21 cellular contexts compared by ENCODE assay signal in the genomic region with DNA sequence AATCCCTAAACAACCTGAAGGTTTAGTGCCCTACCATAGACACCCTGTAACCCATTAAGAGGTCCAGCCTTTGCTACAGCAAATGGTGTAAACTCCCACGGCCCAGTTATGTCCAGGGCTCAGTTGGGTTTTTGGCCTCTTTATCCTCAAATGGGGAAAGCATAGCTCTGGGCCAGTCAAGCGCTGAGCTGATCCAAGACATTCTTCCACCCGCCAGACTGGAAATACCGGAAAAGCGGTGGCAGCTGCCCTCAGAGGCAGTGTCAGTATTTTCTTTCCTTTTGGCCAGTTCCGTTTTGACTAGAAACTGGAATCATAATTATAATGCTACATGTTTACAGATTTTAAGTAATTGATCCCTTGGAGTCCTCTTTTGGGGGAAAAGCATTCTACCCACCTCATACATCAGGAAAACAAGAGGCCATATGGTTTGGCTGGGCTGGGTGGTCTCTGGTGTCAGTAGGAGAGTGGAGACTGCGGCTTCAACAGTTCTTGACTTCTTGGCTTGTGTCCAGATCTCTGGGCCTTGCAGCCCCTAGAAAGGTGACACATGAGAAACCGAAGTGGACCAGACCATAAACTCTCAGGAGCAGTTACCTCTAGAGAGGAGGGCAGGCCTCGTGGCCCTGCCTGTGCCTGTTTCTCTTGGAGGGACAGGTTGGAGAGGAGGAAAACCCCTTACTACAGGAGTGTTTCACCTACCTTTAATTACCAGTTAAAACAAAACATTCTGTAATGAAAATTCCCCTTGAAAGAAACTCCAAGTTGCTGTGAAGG. TPM values are rescaled to one million over a fixed set of nuclear protein-coding genes. Genes with fewer than 3 reads are reported as not detected.
DNase-seq lines count a peak whose midpoint lies in the region; ATAC-seq and TF ChIP-seq lines count a peak whose summit lies in the region.
"Had no signal": no experiment of that assay in that cellular context is flagged by ENCODE, and none has a peak within 500 bp of the region (broad histone marks: within the 10 kb centered on the region; RNA-seq: fewer than 3 reads in every experiment).

No MANE protein-coding gene starts in this region.

- DNase-seq in AG04450 (ENCODE audit: low read depth, low spot score) = no peak
- peak; percentile 82 for DNase-seq in HPDE6-E6E7 (ENCODE audit: extremely low spot score)
- DNase-seq in colonic mucosa = peak; percentile 34
- peak; percentile 48 to 79 for DNase-seq in mesothelial cell of epicardium (ENCODE audit: low spot score in 2 of 2, unreplicated experiment in 2 of 2)
- DNase-seq in ACHN = no peak
- no peak for DNase-seq in NAMALWA (ENCODE audit: low spot score)
- DNase-seq in H7 = no peak
- DNase-seq: activated CD4-positive, CD25-positive, alpha-beta regulatory T cell; activated naive CD4-positive, alpha-beta T cell treated with anti-CD3 and anti-CD28 coated beads for 36 hours; hippocampal formation; left ventricle myocardium inferior; naive B cell; NCI-H1417; Peyer's patch; spleen; stimulated activated naive CD4-positive, alpha-beta T cell treated with Interleukin-2 at 50 U/mL for 16 hours; T-helper 1 cell had no signal

- H3K4me3 ChIP-seq in AG04450 (ENCODE audit: low read depth, low read length) (no peak overlapping the region), colonic mucosa (no peak overlapping the region), H7 (ENCODE audit: insufficient read depth, low read depth, low read length) (no peak overlapping the region)
- H3K4me3 ChIP-seq: left ventricle myocardium inferior, Peyer's patch, spleen had no signal

- H3K36me3 Mint-ChIP-seq in mesothelial cell of epicardium = no peaks in the 10 kb centered on the region
- H3K36me3 Mint-ChIP-seq: naive B cell had no signal

- H3K27me3 Mint-ChIP-seq in mesothelial cell of epicardium (ENCODE audit: low read depth) = peaks cover 17% of the 10 kb centered on the region

- peaks cover 40% of the 10 kb centered on the region for H3K27me3 ChIP-seq in AG04450 (ENCODE audit: control insufficient read depth, insufficient read depth, low read length)
- no peaks in the 10 kb centered on the region for H3K27me3 ChIP-seq in colonic mucosa
- no peaks in the 10 kb centered on the region; the same call in 1 of the 2 replicates for H3K27me3 ChIP-seq in H7 (ENCODE audit: control insufficient read depth, insufficient read depth, low read length)
- H3K27me3 ChIP-seq: Peyer's patch had no signal

- intact Hi-C loops in colonic mucosa (cut with DNase I) = loop anchor here (5.0 kb wide), 1 partner anchor 417 kb away; no protein-coding TSS in a partner anchor

- H3K27ac Mint-ChIP-seq in mesothelial cell of epicardium = peak overlapping the region; percentile 90
- H3K27ac Mint-ChIP-seq: activated naive CD4-positive, alpha-beta T cell treated with anti-CD3 and anti-CD28 coated beads for 36 hours; progenitor cell of endocrine pancreas had no signal

- no peak overlapping the region for H3K9ac ChIP-seq in colonic mucosa (ENCODE audit: low read depth in 2 of 2, low read length in 2 of 2)
- H3K9ac ChIP-seq: KMS-11 had no signal

- H3K9me3 Mint-ChIP-seq in mesothelial cell of epicardium = no peaks in the 10 kb centered on the region
- H3K9me3 Mint-ChIP-seq: activated naive CD4-positive, alpha-beta T cell treated with anti-CD3 and anti-CD28 coated beads for 36 hours had no signal

- H3K4me1 ChIP-seq in colonic mucosa = no peaks in the 10 kb centered on the region
- H3K4me1 ChIP-seq: left ventricle myocardium inferior, Peyer's patch, spleen had no signal

- CTCF ChIA-PET in AG04450 (lab: Charles Lee) = no interaction called here

- no peak overlapping the region for H3K4me3 Mint-ChIP-seq in mesothelial cell of epicardium
- H3K4me3 Mint-ChIP-seq: activated naive CD4-positive, alpha-beta T cell treated with anti-CD3 and anti-CD28 coated beads for 36 hours; naive B cell had no signal

- H3K36me3 ChIP-seq in colonic mucosa = no peaks in the 10 kb centered on the region
- no peaks in the 10 kb centered on the region for H3K36me3 ChIP-seq in H7 (replicated peaks; ENCODE audit: control insufficient read depth, insufficient read depth, low read length)
- H3K36me3 ChIP-seq: left ventricle myocardium inferior, Peyer's patch, spleen had no signal

- POLR2A ChIA-PET in AG04450 (lab: Yijun Ruan, JAX) = no interaction called here

- no peaks in the 10 kb centered on the region for H3K9me3 ChIP-seq in AG04450 (ENCODE audit: control insufficient read depth, insufficient read depth, low read length)
- no peaks in the 10 kb centered on the region for H3K9me3 ChIP-seq in colonic mucosa
- H3K9me3 ChIP-seq: left ventricle myocardium inferior, Peyer's patch, spleen had no signal

- no peak for ATAC-seq in GM21723 (IDR thresholded peaks at IDR 0.05; ENCODE audit: unreplicated experiment)

- TF ChIP-seq CTCF in AG04450 (IDR thresholded peaks at IDR 0.05; ENCODE audit: low read depth, low read length) (no peak), colonic mucosa (IDR thresholded peaks at IDR 0.05) (no peak), mesothelial cell of epicardium (IDR thresholded peaks at IDR 0.05; ENCODE audit: unreplicated experiment) (no peak)

- in situ Hi-C loops in ACHN (cut with HindIII; ENCODE audit: low pct_ligation_motif_present, low pct_unique_long_range_greater_than_20kb, low sequenced_read_pairs) = no loop called here

- peaks cover 28% of the 10 kb centered on the region for H3K4me1 Mint-ChIP-seq in mesothelial cell of epicardium

- H3K27ac ChIP-seq in AG04450 (ENCODE audit: low read depth, low read length) = peak overlapping the region; percentile 21
- H3K27ac ChIP-seq in colonic mucosa = no peak overlapping the region
- H3K27ac ChIP-seq: KMS-11, left ventricle myocardium inferior, Peyer's patch, spleen had no signal

RNA-seq across cellular contexts. Expression of gene CLDN14, which starts 30.2 kb away (rescaled TPM):
- polyA plus RNA-seq in AG04450 (2011; rRNA removed) = not detected in 2 replicates
- polyA minus RNA-seq in AG04450 (2011; rRNA and poly(A)+ RNA removed) = not detected in 2 replicates
- total RNA-seq in colonic mucosa = under 1 TPM in 1 of 2 donors, not detected in 1; 0.17 TPM
- total RNA-seq in mesothelial cell of epicardium = not detected in 3 replicates
- not detected in 2 replicates for total RNA-seq in H7 (2014; rRNA removed; shearing (Covaris generic))
- total RNA-seq: activated naive CD4-positive, alpha-beta T cell treated with anti-CD3 and anti-CD28 coated beads for 36 hours; left ventricle myocardium inferior; NCI-H460; Peyer's patch; progenitor cell of endocrine pancreas had no signal

Comparison
In these comparisons a context has a peak if more than half of its experiments do, and no peak if none do; other contexts are left out.
1. DNase-seq: peak in HPDE6-E6E7 (single experiment), colonic mucosa (single experiment) and mesothelial cell of epicardium (2 of 2); none in AG04450 (single experiment), ACHN (single experiment), NAMALWA (single experiment) and H7 (single experiment).